In genomic region chr9:35510366-35510744, GRCh38 we compare ENCODE assay signal across 9 cellular contexts. TPM values are rescaled to one million over a fixed set of nuclear protein-coding genes. Genes with fewer than 3 reads are reported as not detected.
A peak's percentile ranks its signal among the peaks of the same experiment; 100 is the strongest.
DNase-seq lines count a peak whose midpoint lies in the region; ATAC-seq and TF ChIP-seq lines count a peak whose summit lies in the region.
"Had no signal": no experiment of that assay in that cellular context is flagged by ENCODE, and none has a peak within 500 bp of the region (broad histone marks: within the 10 kb centered on the region; RNA-seq: fewer than 3 reads in every experiment).

No MANE protein-coding gene starts in this region.

- TF ChIP-seq CTCF in WI38 (IDR thresholded peaks at IDR 0.05; ENCODE audit: low read depth, low read length) (no peak), esophagus squamous epithelium (IDR thresholded peaks at IDR 0.05) (no peak), ovary (IDR thresholded peaks at IDR 0.05) (no peak), upper lobe of right lung (IDR thresholded peaks at IDR 0.05) (no peak)

- TF ChIP-seq EP300 in ovary (IDR thresholded peaks at IDR 0.05) = no peak

- 49 to 66% methylated on average over 2 to 3 of the region's 3 CpGs for WGBS in esophagus squamous epithelium, 2 donors
- WGBS in ovary, 3 donors = 9 to 11% (median 11%) methylated on average over 3 of the region's 3 CpGs

- intact Hi-C loops in esophagus squamous epithelium (cut with DNase I) = no loop called here
- intact Hi-C loops in ovary (cut with DNase I) = no loop called here
- intact Hi-C loops in upper lobe of right lung (cut with DNase I) = no loop called here

- H3K4me1 ChIP-seq in esophagus squamous epithelium (peaks cover 0 to 45% (median 4%) of the 10 kb centered on the region in 3 donors), ovary (ENCODE audit: insufficient read depth) (peaks cover 5% of the 10 kb centered on the region), upper lobe of right lung (peaks cover 18% of the 10 kb centered on the region)

- no peak for TF ChIP-seq POLR2A in esophagus squamous epithelium (IDR thresholded peaks at IDR 0.05)
- no peak for TF ChIP-seq POLR2A in ovary (IDR thresholded peaks at IDR 0.05)

- H3K27me3 ChIP-seq in esophagus squamous epithelium (no peaks in the 10 kb centered on the region), ovary (no peaks in the 10 kb centered on the region), upper lobe of right lung (no peaks in the 10 kb centered on the region)

- no peak for DNase-seq in esophagus squamous epithelium (lab: John Stamatoyannopoulos, UW)
- no peak for DNase-seq in ovary
- DNase-seq in upper lobe of right lung = no peak
- DNase-seq in NK-92 treated with Interleukin-12 subunit alpha and Interleukin-12 subunit beta, amount 100 ng/mL, for 24 hours (lab: John Stamatoyannopoulos, UW) = no peak
- DNase-seq in central memory CD4-positive, alpha-beta T cell = no peak
- DNase-seq in dedifferentiated amniotic fluid mesenchymal stem cell (ENCODE audit: extremely low spot score) = no peak
- DNase-seq: activated CD4-positive, alpha-beta memory T cell treated with anti-CD3 and anti-CD28 coated beads, Interleukin-2, amount 10 ng/mL, durations not matched to agents 7 days and 5 days; effector memory CD4-positive, alpha-beta T cell had no signal

- H3K36me3 ChIP-seq in esophagus squamous epithelium (no peaks in the 10 kb centered on the region), ovary (no peaks in the 10 kb centered on the region), upper lobe of right lung (no peaks in the 10 kb centered on the region)

- ATAC-seq in upper lobe of right lung = peak; percentile 3

- peak overlapping the region; percentile 43 to 86 (median 77) for H3K27ac ChIP-seq in esophagus squamous epithelium
- peak overlapping the region; percentile 13 to 74 for H3K27ac ChIP-seq in ovary
- H3K27ac ChIP-seq in upper lobe of right lung = peak overlapping the region; percentile 65

- 0 out of 2 replicates have a peak overlapping the region, but pooled peaks have one; percentile 0 for H3K4me3 ChIP-seq in WI38 (ENCODE audit: low read depth, low read length)
- no peak overlapping the region for H3K4me3 ChIP-seq in esophagus squamous epithelium
- H3K4me3 ChIP-seq in ovary = no peak overlapping the region
- H3K4me3 ChIP-seq in upper lobe of right lung = no peak overlapping the region

- H3K9me3 ChIP-seq in esophagus squamous epithelium (no peaks in the 10 kb centered on the region), ovary (no peaks in the 10 kb centered on the region), upper lobe of right lung (no peaks in the 10 kb centered on the region)

RNA-seq across cellular contexts. Expression of gene RUSC2, which starts 20.4 kb away (rescaled TPM):
- total RNA-seq in esophagus squamous epithelium = 10 to 100 TPM in 1 of 4 donors, 1 to 10 TPM in 3; 5.1 to 16.0 (median 8.6) TPM
- total RNA-seq in ovary = 10 to 100 TPM; 13.9 to 41.1 (median 31.7) TPM
- polyA plus RNA-seq in ovary = 10 to 100 TPM in 1 of 2 donors, 1 to 10 TPM in 1; 7.4 to 20.9 TPM
- 31.5 TPM for total RNA-seq in upper lobe of right lung
